ENCODE assay signal across 18 cellular contexts in genomic region chr3:3551976-3552375, GRCh38.
"Had no signal": no experiment of that assay in that cellular context is flagged by ENCODE, and none has a peak within 500 bp of the region (broad histone marks: within the 10 kb centered on the region; RNA-seq: fewer than 3 reads in every experiment).

No MANE protein-coding gene starts in this region.

- FAIRE-seq: RCC 7860 had no signal

- H3K4me3 ChIP-seq: MG63, SJSA1, SK-N-MC had no signal

- DNase-seq: KBM-7, MG63, NCI-H1092 treated with DMSO at 0.1 percent for 48 hours, NCI-H1436, NCI-H187, NCI-H2029, NCI-H2227 treated with DMSO at 0.1 percent for 48 hours, NCI-H446, NCI-H510A, NCI-H524 treated with DMSO at 0.1 percent for 48 hours, NCI-H69, NCI-H774, Right ventricle myocardium superior, RPMI8226, SIG-M5 had no signal

- H3K27me3 ChIP-seq: MG63, SJSA1 had no signal

- H3K27ac ChIP-seq: SJSA1, SK-N-MC had no signal

- H3K36me3 ChIP-seq: MG63, SJSA1 had no signal

- H3K4me1 ChIP-seq: SJSA1 had no signal

- H3K9me3 ChIP-seq: MG63, SJSA1 had no signal
